1 cellular context compared by ENCODE assay signal in genomic region chr2:74399785-74400184, GRCh38.
TF ChIP-seq lines count a peak whose summit lies in the region.

No MANE protein-coding gene starts in this region.

TF ChIP-seq in endothelial cell of umbilical vein, 7 proteins besides CTCF, POLR2A, EP300 and RAD21 (continued from another document):
- no peak for TF ChIP-seq MAX (IDR thresholded peaks at IDR 0.05; ENCODE audit: insufficient read depth, insufficient read length)
TF ChIP-seq in endothelial cell of umbilical vein: peak in this region for 0.
